Comparison of ENCODE assay signal across 8 cellular contexts in genomic region chr1:204763773-204764427, GRCh38.
DNase-seq lines count a peak whose midpoint lies in the region; ATAC-seq and TF ChIP-seq lines count a peak whose summit lies in the region.

No MANE protein-coding gene starts in this region.

- peak; percentile 91 to 95 (median 94) for TF ChIP-seq CTCF in HCT116 (IDR thresholded peaks at IDR 0.05 in 2 of 3, conservative IDR thresholded peaks at IDR 0.05 in 1 of 3; ENCODE audit: borderline replicate concordance in 1 of 3, insufficient read depth in 1 of 3, low read depth in 2 of 3, low read length in 2 of 3)
- TF ChIP-seq CTCF in adrenal gland (IDR thresholded peaks at IDR 0.05), result peak; percentile 76 to 92 (median 85)

- peaks cover 0 to 7% (median 0%) of the 10 kb centered on the region in 3 donors for H3K9me3 Mint-ChIP-seq in T-cell

- H3K4me2 ChIP-seq in HCT116 (ENCODE audit: low read length), result peak overlapping the region; percentile 68

- peak; percentile 88 for TF ChIP-seq RAD21 in HCT116 (IDR thresholded peaks at IDR 0.05; ENCODE audit: low read depth)

- H3K36me3 Mint-ChIP-seq in T-cell, result no peaks in the 10 kb centered on the region

- WGBS in adrenal gland, 4 donors, result 11 to 16% (median 13%) methylated on average over 13 to 18 of the region's 18 CpGs
- 14% methylated on average over 18 of the region's 18 CpGs for WGBS in right cardiac atrium

- no peaks in the 10 kb centered on the region for H3K9me3 ChIP-seq in HCT116 (ENCODE audit: control insufficient read depth in 1 of 2, insufficient read depth in 1 of 2, low read depth in 1 of 2, low read length in 2 of 2)
- no peaks in the 10 kb centered on the region for H3K9me3 ChIP-seq in adrenal gland (replicated peaks in 1 of 3)
- H3K9me3 ChIP-seq in right cardiac atrium (ENCODE audit: control insufficient read depth, low read length), result no peaks in the 10 kb centered on the region

- H3K36me3 ChIP-seq in HCT116 (ENCODE audit: control insufficient read depth in 1 of 2, insufficient read depth in 2 of 2, low read length in 2 of 2), result no peaks in the 10 kb centered on the region
- H3K36me3 ChIP-seq in adrenal gland (replicated peaks in 1 of 2), result no peaks in the 10 kb centered on the region

- H3K4me1 ChIP-seq in HCT116 (ENCODE audit: control insufficient read depth in 1 of 2, insufficient read depth in 2 of 2, low read length in 2 of 2) (peaks cover 8 to 26% of the 10 kb centered on the region in 2 experiments; a peak in 3 of 4 replicates), adrenal gland (replicated peaks in 1 of 2) (peaks cover 4 to 13% of the 10 kb centered on the region in 2 donors), right cardiac atrium (ENCODE audit: control insufficient read depth, insufficient read depth, low read length) (no peaks in the 10 kb centered on the region)

- H3K4me3 Mint-ChIP-seq in T-cell, result peak overlapping the region; percentile 1 to 59 (median 18)

- H3K27ac ChIP-seq in HCT116 (ENCODE audit: low read depth, low read length) (no peak overlapping the region), adrenal gland (peak overlapping the region in 1 of 5 donors; percentile 0), right cardiac atrium (ENCODE audit: low read length) (no peak overlapping the region)

- peaks cover 7 to 28% of the 10 kb centered on the region in 2 donors for H3K27me3 Mint-ChIP-seq in T-cell

- H3K27me3 ChIP-seq in HCT116 (ENCODE audit: insufficient read depth, low read length), result peaks cover 9% of the 10 kb centered on the region; the same call in 1 of the 2 replicates
- H3K27me3 ChIP-seq in adrenal gland, result no peaks in the 10 kb centered on the region
- no peaks in the 10 kb centered on the region for H3K27me3 ChIP-seq in right cardiac atrium (ENCODE audit: control insufficient read depth, insufficient read depth)

- H3K9me2 ChIP-seq in HCT116 (ENCODE audit: insufficient read depth), result no peaks in the 10 kb centered on the region

- intact Hi-C loops in HCT116 (cut with micrococcal nuclease) (loop anchor here (2.0 kb wide), 1 partner anchor 199 kb away; no protein-coding TSS in a partner anchor), adrenal gland (cut with DNase I) (loop anchor here (5.0 kb wide), 1 partner anchor 197 kb away; no protein-coding TSS in a partner anchor), right cardiac atrium (cut with DNase I) (loop anchor here in 3 of 4 donors (5.0 to 10.0 kb wide), 3 partner anchors 89 to 202 kb away; no protein-coding TSS in a partner anchor), sciatic nerve (cut with DNase I) (loop anchor here (5.0 kb wide), 1 partner anchor 197 kb away; no protein-coding TSS in a partner anchor)

- no peaks in the 10 kb centered on the region for H3K79me2 ChIP-seq in HCT116 (ENCODE audit: insufficient read depth, low read length)

- DNase-seq in DMS153 (lab: John Stamatoyannopoulos, UW), result peak; percentile 83
- peak; percentile 52 for DNase-seq in HCT116 (ENCODE audit: low read depth, low spot score)
- DNase-seq in NCI-H1105 treated with DMSO at 0.1 percent for 48 hours (lab: John Stamatoyannopoulos, UW), result peak; percentile 9
- DNase-seq in T-cell, result peak; percentile 34 to 73 (median 60)
- DNase-seq in adrenal gland, result peak; percentile 87 to 95 (median 94)
- peak; percentile 79 to 91 (median 90) for DNase-seq in right cardiac atrium
- peak; percentile 85 for DNase-seq in sciatic nerve (ENCODE audit: low spot score)
- no peak for DNase-seq in NCI-H2171 (lab: John Stamatoyannopoulos, UW)

- no peak overlapping the region for H3K9ac ChIP-seq in HCT116 (ENCODE audit: low read length)

- peak; percentile 99 for ATAC-seq in HCT116
- ATAC-seq in T-cell (replicated peaks in 1 of 4), result peak; percentile 88 to 95 (median 92)
- peak; percentile 93 to 94 for ATAC-seq in right cardiac atrium
- peak; percentile 86 for ATAC-seq in sciatic nerve

- RAD21 ChIA-PET in HCT116 (lab: Charles Lee; ENCODE audit: low non-redundant PET in 1 of 2, low total read pairs in 2 of 2, uncharacterized antibody in 2 of 2, unreplicated experiment in 2 of 2), result interaction anchor here (0.8 to 1.9 kb wide), 7 partner anchors 12 to 198 kb away, joined by 3 to 9 read pairs (median 4); no protein-coding TSS in a partner anchor

- no TSS peak for BruUV-seq in HCT116 (replicated peaks; lab: Mats Ljungman, UMichigan)

- no peaks in the 10 kb centered on the region for H4K20me1 ChIP-seq in HCT116 (ENCODE audit: insufficient read depth)

- peak overlapping the region; percentile 93 for H2AFZ ChIP-seq in HCT116 (ENCODE audit: low read depth, low read length, poor library complexity, severe bottlenecking)

- H3K4me3 ChIP-seq in HCT116 (replicated peaks in 1 of 2; ENCODE audit: low read depth in 1 of 2, low read length in 2 of 2) (no peak overlapping the region; a peak in 1 of 4 replicates), adrenal gland (no peak overlapping the region), right cardiac atrium (ENCODE audit: low read length) (no peak overlapping the region)

- TF ChIP-seq POLR2A in HCT116 (IDR thresholded peaks at IDR 0.05; ENCODE audit: borderline replicate concordance, extremely low read depth, insufficient read depth, insufficient read length), result no peak
- no peak for TF ChIP-seq POLR2A in adrenal gland (IDR thresholded peaks at IDR 0.05)

- POLR2A ChIA-PET in HCT116 (lab: Charles Lee), result interaction anchor here (1.2 kb wide), 1 partner anchor 17 kb away, joined by 3 read pairs; no protein-coding TSS in a partner anchor
- POLR2A ChIA-PET in T-cell (lab: Charles Lee), result no interaction called here

- peaks cover 7 to 8% (median 7%) of the 10 kb centered on the region in 3 donors for H3K4me1 Mint-ChIP-seq in T-cell

- CTCF ChIA-PET in HCT116 (lab: Charles Lee) (interaction anchor here (0.6 to 2.2 kb wide), 26 partner anchors 8 to 365 kb away, joined by 3 to 35 read pairs (median 5); partner anchors contain the start of gene MDM4), T-cell (lab: Charles Lee) (interaction anchor here (0.6 to 1.9 kb wide), 21 partner anchors 8 to 319 kb away, joined by 3 to 13 read pairs (median 3); no protein-coding TSS in a partner anchor)

- H3K27ac Mint-ChIP-seq in T-cell, result no peak overlapping the region

TF ChIP-seq in HCT116, 20 proteins besides CTCF, POLR2A, EP300 and RAD21:
- TF ChIP-seq SP1 (IDR thresholded peaks at IDR 0.05; ENCODE audit: low read depth), result no peak
- peak; percentile 26; the same call in 1 of the 2 replicates for TF ChIP-seq MAX (IDR thresholded peaks at IDR 0.05)
- peak; percentile 65 for TF ChIP-seq YY1 (IDR thresholded peaks at IDR 0.05; ENCODE audit: extremely low read depth, insufficient replicate concordance, low read depth, low read length)
- TF ChIP-seq FOSL1 (IDR thresholded peaks at IDR 0.05; ENCODE audit: low read depth), result peak; percentile 7; the same call in 1 of the 2 replicates
- no peak for TF ChIP-seq TCF7L2 (IDR thresholded peaks at IDR 0.05; ENCODE audit: borderline replicate concordance, extremely low read depth, insufficient read depth, insufficient read length)
- no peak for TF ChIP-seq EZH2 (IDR thresholded peaks at IDR 0.05)
- TF ChIP-seq EGR1 (IDR thresholded peaks at IDR 0.05; ENCODE audit: low read depth), result peak; percentile 85
- TF ChIP-seq CBX3 (IDR thresholded peaks at IDR 0.05; ENCODE audit: low read depth), result peak; percentile 72; the same call in 1 of the 2 replicates
- TF ChIP-seq ELF1 (IDR thresholded peaks at IDR 0.05; ENCODE audit: borderline replicate concordance, low read depth), result peak; percentile 42
- 0 out of 2 replicates have a peak, but pooled peaks have one; percentile 27 for TF ChIP-seq POLR2AphosphoS5 (IDR thresholded peaks at IDR 0.05; ENCODE audit: low read depth, low read length)
